In the genomic region with DNA sequence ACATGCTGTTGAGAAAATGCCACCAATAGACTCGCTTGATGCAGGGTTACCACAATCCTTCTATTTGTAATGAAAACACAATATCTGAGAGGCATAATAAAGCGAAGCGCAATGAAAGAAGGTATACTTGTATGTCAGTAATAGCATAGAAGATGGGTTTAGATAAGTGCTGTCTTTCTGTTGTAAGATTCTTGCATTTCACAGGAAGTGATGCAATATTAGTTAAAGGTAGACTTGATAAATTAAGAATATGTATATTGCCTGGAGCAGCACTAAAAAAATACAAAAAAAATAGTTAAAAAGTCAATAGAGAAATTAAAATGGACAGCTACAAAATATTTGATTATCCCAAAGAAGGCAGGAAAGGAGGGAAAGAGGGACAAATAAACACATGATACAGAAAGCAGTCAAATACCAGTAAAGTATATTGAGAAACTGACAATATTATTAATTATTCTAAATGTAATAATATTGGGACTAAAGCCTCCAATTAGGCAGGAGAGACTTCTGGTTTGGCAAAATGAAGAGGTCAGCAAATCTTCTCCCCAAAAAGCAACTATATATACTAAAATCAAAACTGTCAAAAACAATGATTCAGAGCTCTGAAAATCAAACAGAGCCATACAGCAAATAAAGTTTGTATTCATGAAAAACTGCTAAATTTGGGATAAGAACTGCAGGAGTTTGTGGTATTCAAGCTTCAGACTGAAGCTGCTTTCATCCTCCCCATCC, we compare ENCODE assay signal across 8 cellular contexts. TPM values are rescaled to one million over a fixed set of nuclear protein-coding genes. Genes with fewer than 3 reads are reported as not detected.
"Had no signal": no experiment of that assay in that cellular context is flagged by ENCODE, and none has a peak within 500 bp of the region (broad histone marks: within the 10 kb centered on the region; RNA-seq: fewer than 3 reads in every experiment).

No MANE protein-coding gene starts in this region.

- FAIRE-seq: G401.6, GM12878, GM12891, GM12892, GM18507 had no signal

- ATAC-seq: GM12878 had no signal

- H3K4me3 ChIP-seq: GM12878 had no signal

- DNase-seq: GDM1, GF-D8 had no signal

RNA-seq across cellular contexts. Expression of gene LRRC55, which starts 46.6 kb away (rescaled TPM):
- total RNA-seq: G401, GM12878 had no signal
